ENCODE assay signal across 15 cellular contexts in genomic region chr15:22967084-22967770, GRCh38.
"Had no signal": no experiment of that assay in that cellular context is flagged by ENCODE, and none has a peak within 500 bp of the region (broad histone marks: within the 10 kb centered on the region; RNA-seq: fewer than 3 reads in every experiment).

No MANE protein-coding gene starts in this region.

- H3K4me3 ChIP-seq: transverse colon had no signal

- ATAC-seq: activated CD4-positive, alpha-beta T cell treated with anti-CD3 and anti-CD28 coated beads for 36 hours; activated naive CD8-positive, alpha-beta T cell treated with anti-CD3 and anti-CD28 coated beads, Interleukin-2, amount 50 U/mL, for 24 hours; left ventricle myocardium superior; stimulated activated effector memory CD8-positive, alpha-beta T cell treated with anti-CD3 and anti-CD28 coated beads, Interleukin-12 subunit alpha, Interleukin-12 subunit beta, amount 100 ng/mL, for 72 hours had no signal

- H3K27ac ChIP-seq: transverse colon had no signal

- H3K36me3 ChIP-seq: transverse colon had no signal

- H3K27ac Mint-ChIP-seq: activated CD4-positive, alpha-beta memory T cell treated with anti-CD3 and anti-CD28 coated beads, Interleukin-2, amount 10 ng/mL, durations not matched to agents 7 days and 5 days; activated CD4-positive, alpha-beta T cell treated with anti-CD3 and anti-CD28 coated beads for 36 hours; activated naive CD8-positive, alpha-beta T cell treated with anti-CD3 and anti-CD28 coated beads, Interleukin-2, amount 50 U/mL, for 24 hours; stimulated activated effector memory CD8-positive, alpha-beta T cell treated with anti-CD3 and anti-CD28 coated beads, Interleukin-12 subunit alpha, Interleukin-12 subunit beta, amount 100 ng/mL, for 72 hours had no signal

- H3K4me3 Mint-ChIP-seq: activated CD4-positive, alpha-beta memory T cell treated with anti-CD3 and anti-CD28 coated beads, Interleukin-2, amount 10 ng/mL, durations not matched to agents 7 days and 5 days; activated CD4-positive, alpha-beta T cell treated with anti-CD3 and anti-CD28 coated beads for 36 hours; activated naive CD8-positive, alpha-beta T cell treated with anti-CD3 and anti-CD28 coated beads, Interleukin-2, amount 50 U/mL, for 24 hours; stimulated activated effector memory CD8-positive, alpha-beta T cell treated with anti-CD3 and anti-CD28 coated beads, Interleukin-12 subunit alpha, Interleukin-12 subunit beta, amount 100 ng/mL, for 72 hours had no signal

- H3K27me3 Mint-ChIP-seq: activated CD4-positive, alpha-beta memory T cell treated with anti-CD3 and anti-CD28 coated beads, Interleukin-2, amount 10 ng/mL, durations not matched to agents 7 days and 5 days; activated CD4-positive, alpha-beta T cell treated with anti-CD3 and anti-CD28 coated beads for 36 hours; activated naive CD8-positive, alpha-beta T cell treated with anti-CD3 and anti-CD28 coated beads, Interleukin-2, amount 50 U/mL, for 24 hours had no signal

- FAIRE-seq: small intestine had no signal

- H3K9me3 Mint-ChIP-seq: activated CD4-positive, alpha-beta memory T cell treated with anti-CD3 and anti-CD28 coated beads, Interleukin-2, amount 10 ng/mL, durations not matched to agents 7 days and 5 days had no signal

- DNase-seq: activated CD4-positive, alpha-beta memory T cell treated with anti-CD3 and anti-CD28 coated beads, Interleukin-2, amount 10 ng/mL, durations not matched to agents 7 days and 5 days; activated CD4-positive, alpha-beta T cell treated with anti-CD3 and anti-CD28 coated beads for 36 hours; activated CD8-positive, alpha-beta memory T cell treated with anti-CD3 and anti-CD28 coated beads, Interleukin-2, amount 50 U/mL, for 4 hours; activated naive CD4-positive, alpha-beta T cell treated with Interleukin-2 at 50 U/mL for 16 hours; activated naive CD8-positive, alpha-beta T cell treated with anti-CD3 and anti-CD28 coated beads, Interleukin-2, amount 50 U/mL, for 24 hours; caudate nucleus; cortex of kidney; effector CD8-positive, alpha-beta T cell; hippocampal formation; left ventricle myocardium superior; mesendoderm; small intestine; T1000; transverse colon had no signal

- H3K36me3 Mint-ChIP-seq: stimulated activated effector memory CD8-positive, alpha-beta T cell treated with anti-CD3 and anti-CD28 coated beads, Interleukin-12 subunit alpha, Interleukin-12 subunit beta, amount 100 ng/mL, for 72 hours had no signal

- H3K27me3 ChIP-seq: transverse colon had no signal

- H3K4me1 Mint-ChIP-seq: activated CD4-positive, alpha-beta memory T cell treated with anti-CD3 and anti-CD28 coated beads, Interleukin-2, amount 10 ng/mL, durations not matched to agents 7 days and 5 days; activated CD4-positive, alpha-beta T cell treated with anti-CD3 and anti-CD28 coated beads for 36 hours; activated naive CD8-positive, alpha-beta T cell treated with anti-CD3 and anti-CD28 coated beads, Interleukin-2, amount 50 U/mL, for 24 hours; stimulated activated effector memory CD8-positive, alpha-beta T cell treated with anti-CD3 and anti-CD28 coated beads, Interleukin-12 subunit alpha, Interleukin-12 subunit beta, amount 100 ng/mL, for 72 hours had no signal

- H3K9me3 ChIP-seq: transverse colon had no signal
